ENCODE assay signal across 22 cellular contexts in the genomic region with DNA sequence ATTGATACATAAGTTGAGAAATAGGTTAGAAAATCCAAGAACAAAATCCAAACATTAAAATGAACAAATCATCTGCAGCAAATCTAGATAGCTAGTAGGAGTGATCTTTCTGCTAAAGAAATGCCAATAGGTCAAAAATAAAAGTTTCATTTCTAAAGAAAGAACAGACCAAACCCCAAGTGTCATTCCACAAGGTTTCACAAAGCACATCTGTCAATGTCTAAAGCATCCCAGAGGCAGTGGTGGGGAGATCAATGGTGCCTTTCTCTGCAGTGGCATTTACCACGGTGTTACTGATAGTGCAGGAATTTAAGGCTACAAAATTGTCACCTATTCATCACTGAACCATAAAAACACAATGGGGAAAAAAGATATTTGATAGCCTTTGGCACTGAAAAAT.
DNase-seq lines count a peak whose midpoint lies in the region; ATAC-seq, FAIRE-seq and TF ChIP-seq lines count a peak whose summit lies in the region.
"Had no signal": no experiment of that assay in that cellular context is flagged by ENCODE, and none has a peak within 500 bp of the region (broad histone marks: within the 10 kb centered on the region; RNA-seq: fewer than 3 reads in every experiment).

No MANE protein-coding gene starts in this region.

- dilution Hi-C loops in keratinocyte (cut with MboI; ENCODE audit: extremely low pct_ligation_motif_present, low sequenced_read_pairs) = no loop called here

- H3K4me2 ChIP-seq in MM.1S (ENCODE audit: low read depth, low read length) (peak overlapping the region; percentile 68), keratinocyte (ENCODE audit: control insufficient read depth, extremely low read depth, insufficient read depth, low read depth, low read length) (peak overlapping the region; percentile 30)

- H3K27ac Mint-ChIP-seq in Caco-2 (ENCODE audit: unreplicated experiment) = peak overlapping the region; percentile 26
- H3K27ac Mint-ChIP-seq in activated CD8-positive, alpha-beta T cell treated with anti-CD3 and anti-CD28 coated beads, Interleukin-2, amount 10 ng/mL, durations not matched to agents 7 days and 5 days = no peak overlapping the region
- H3K27ac Mint-ChIP-seq: CD14-positive monocyte, T-cell had no signal

- CTCF ChIA-PET in Caco-2 (lab: Charles Lee) = interaction anchor here (1.7 to 2.3 kb wide), 2 partner anchors 65 to 319 kb away, joined by 8 to 13 read pairs; no protein-coding TSS in a partner anchor
- CTCF ChIA-PET in activated CD8-positive, alpha-beta T cell treated with anti-CD3 and anti-CD28 coated beads, Interleukin-2, amount 10 ng/mL, durations not matched to agents 7 days and 5 days (lab: Charles Lee) = interaction anchor here (1.6 kb wide), 1 partner anchor 12 kb away, joined by 5 read pairs; no protein-coding TSS in a partner anchor

- H2AFZ ChIP-seq in MM.1S (ENCODE audit: low read length) = no peak overlapping the region
- H2AFZ ChIP-seq in keratinocyte (ENCODE audit: control insufficient read depth, low read length) = no peak overlapping the region

- no peak for FAIRE-seq in keratinocyte (lab: Jason Lieb, UNC)

- ATAC-seq in GM19452 (IDR thresholded peaks at IDR 0.05; ENCODE audit: unreplicated experiment) (peak; percentile 52), GM21723 (IDR thresholded peaks at IDR 0.05; ENCODE audit: unreplicated experiment) (no peak)
- no peak for ATAC-seq in activated CD8-positive, alpha-beta T cell treated with anti-CD3 and anti-CD28 coated beads, Interleukin-2, amount 10 ng/mL, durations not matched to agents 7 days and 5 days
- ATAC-seq: T-cell had no signal

- no peaks in the 10 kb centered on the region for H3K27me3 ChIP-seq in Caco-2 (replicated peaks; ENCODE audit: control insufficient read depth, insufficient read depth, low read length)
- H3K27me3 ChIP-seq in MM.1S (replicated peaks; ENCODE audit: insufficient read depth, low read length) = no peaks in the 10 kb centered on the region
- H3K27me3 ChIP-seq in keratinocyte (ENCODE audit: control insufficient read depth, extremely low read depth, insufficient read depth, low read length) = no peaks in the 10 kb centered on the region
- H3K27me3 ChIP-seq in transverse colon = no peaks in the 10 kb centered on the region
- H3K27me3 ChIP-seq: gastroesophageal sphincter, vagina had no signal

- no peaks in the 10 kb centered on the region for H3K9me3 ChIP-seq in Caco-2
- H3K9me3 ChIP-seq in MM.1S (replicated peaks; ENCODE audit: insufficient read depth, low read length) = no peaks in the 10 kb centered on the region
- no peaks in the 10 kb centered on the region for H3K9me3 ChIP-seq in keratinocyte (ENCODE audit: control insufficient read depth, low read depth, low read length)
- H3K9me3 ChIP-seq in transverse colon = no peaks in the 10 kb centered on the region
- H3K9me3 ChIP-seq: gastroesophageal sphincter, vagina had no signal

- H3K4me1 ChIP-seq in Caco-2 = peaks cover 15% of the 10 kb centered on the region
- peaks cover 50% of the 10 kb centered on the region for H3K4me1 ChIP-seq in MM.1S (ENCODE audit: low read length)
- H3K4me1 ChIP-seq in keratinocyte (ENCODE audit: control insufficient read depth, extremely low read depth, insufficient read depth, low read length) = peaks cover 38% of the 10 kb centered on the region
- peaks cover 0 to 14% (median 0%) of the 10 kb centered on the region in 4 donors for H3K4me1 ChIP-seq in transverse colon

- no peaks in the 10 kb centered on the region for H3K36me3 ChIP-seq in Caco-2 (ENCODE audit: control insufficient read depth, insufficient read depth, low read length)
- H3K36me3 ChIP-seq in MM.1S (replicated peaks; ENCODE audit: insufficient read depth, low read length) = no peaks in the 10 kb centered on the region
- peaks cover 0 to 2% of the 10 kb centered on the region in 2 experiments for H3K36me3 ChIP-seq in keratinocyte (ENCODE audit: control insufficient read depth in 2 of 2, extremely low read depth in 1 of 2, insufficient read depth in 2 of 2, low read length in 2 of 2)
- H3K36me3 ChIP-seq in transverse colon = no peaks in the 10 kb centered on the region
- H3K36me3 ChIP-seq: gastroesophageal sphincter, vagina had no signal

- peak in 1 of 2 experiments; percentile 38 for DNase-seq in Caco-2
- peak; percentile 56 for DNase-seq in MM.1S
- DNase-seq in keratinocyte (ENCODE audit: low read depth, low spot score) = no peak
- DNase-seq in transverse colon = no peak
- no peak for DNase-seq in COLO668 (lab: John Stamatoyannopoulos, UW; ENCODE audit: unreplicated experiment)
- DNase-seq in activated CD8-positive, alpha-beta T cell treated with anti-CD3 and anti-CD28 coated beads, Interleukin-2, amount 10 ng/mL, durations not matched to agents 7 days and 5 days = no peak
- DNase-seq: ACHN; activated naive CD4-positive, alpha-beta T cell treated with Interleukin-2 at 50 U/mL for 16 hours; anterior cingulate cortex; central memory CD4-positive, alpha-beta T cell; GDM1; H9; midbrain; MV-4-11; NCI-H2029 treated with DMSO at 0.1 percent for 48 hours; NK-92 treated with Interleukin-12 subunit alpha and Interleukin-12 subunit beta, amount 100 ng/mL, for 24 hours; T-cell had no signal

- TF ChIP-seq EP300 in transverse colon (IDR thresholded peaks at IDR 0.05; ENCODE audit: low read depth) = no peak

- no peaks in the 10 kb centered on the region for H3K27me3 Mint-ChIP-seq in Caco-2 (ENCODE audit: insufficient read depth, unreplicated experiment)
- peaks cover 3% of the 10 kb centered on the region for H3K27me3 Mint-ChIP-seq in activated CD8-positive, alpha-beta T cell treated with anti-CD3 and anti-CD28 coated beads, Interleukin-2, amount 10 ng/mL, durations not matched to agents 7 days and 5 days (ENCODE audit: low read depth)

- H3K27ac ChIP-seq in MM.1S (ENCODE audit: low read length) (peak overlapping the region; percentile 87; the same call in 1 of the 2 replicates), keratinocyte (ENCODE audit: control insufficient read depth, insufficient read depth, low read length) (peak overlapping the region; percentile 98), transverse colon (no peak overlapping the region)
- H3K27ac ChIP-seq: gastroesophageal sphincter, vagina had no signal

- H3K79me2 ChIP-seq in MM.1S (ENCODE audit: low read length) = peaks cover 75% of the 10 kb centered on the region
- peaks cover 30% of the 10 kb centered on the region for H3K79me2 ChIP-seq in keratinocyte (ENCODE audit: control insufficient read depth, insufficient read depth, low read length)

- peaks cover 24% of the 10 kb centered on the region for H3F3A ChIP-seq in MM.1S (ENCODE audit: insufficient read depth, low read length)

- peak overlapping the region; percentile 11; the same call in 1 of the 2 replicates for H3K9ac ChIP-seq in MM.1S (ENCODE audit: low read length)
- H3K9ac ChIP-seq in keratinocyte (ENCODE audit: control insufficient read depth, extremely low read depth, insufficient read depth, low read length) = peak overlapping the region; percentile 52

- no peaks in the 10 kb centered on the region for H3K36me3 Mint-ChIP-seq in Caco-2 (ENCODE audit: insufficient read depth, unreplicated experiment)
- no peaks in the 10 kb centered on the region for H3K36me3 Mint-ChIP-seq in activated CD8-positive, alpha-beta T cell treated with anti-CD3 and anti-CD28 coated beads, Interleukin-2, amount 10 ng/mL, durations not matched to agents 7 days and 5 days (ENCODE audit: low read depth)
- H3K36me3 Mint-ChIP-seq: CD14-positive monocyte, T-cell had no signal

- 42 to 60% methylated on average over 1 of the region's 1 CpG for WGBS in transverse colon (ENCODE audit: low coverage in 1 of 2), 2 donors

- intact Hi-C loops in Caco-2 (cut with micrococcal nuclease; ENCODE audit: unreplicated experiment) (loop anchor here (2.0 to 5.0 kb wide), 3 partner anchors 65 to 290 kb away; no protein-coding TSS in a partner anchor), transverse colon (cut with DNase I; ENCODE audit: low total_unique reads) (loop anchor here (5.0 to 10.0 kb wide), 2 partner anchors 58 to 150 kb away; partner anchors contain the start of gene PARD3)

- no peaks in the 10 kb centered on the region for H3K9me1 ChIP-seq in keratinocyte (ENCODE audit: control insufficient read depth, extremely low read depth, insufficient read depth, low read length)

- H4K20me1 ChIP-seq in MM.1S (ENCODE audit: insufficient read depth, low read length) (no peaks in the 10 kb centered on the region), keratinocyte (ENCODE audit: control insufficient read depth, extremely low read depth, insufficient read depth, low read length) (no peaks in the 10 kb centered on the region)

- H3K4me3 ChIP-seq in Caco-2 (ENCODE audit: low read depth, low read length) = no peak overlapping the region
- peak overlapping the region; percentile 20; the same call in 1 of the 2 replicates for H3K4me3 ChIP-seq in MM.1S (ENCODE audit: low read length)
- peak overlapping the region in 1 of 3 experiments; percentile 11 for H3K4me3 ChIP-seq in keratinocyte (ENCODE audit: control insufficient read depth in 2 of 3, extremely low read depth in 1 of 3, insufficient read depth in 2 of 3, low read depth in 1 of 3, low read length in 3 of 3)
- no peak overlapping the region for H3K4me3 ChIP-seq in transverse colon
- H3K4me3 ChIP-seq: gastroesophageal sphincter, vagina had no signal

- H3K4me1 Mint-ChIP-seq in Caco-2 (ENCODE audit: low read depth, unreplicated experiment) = peaks cover 29% of the 10 kb centered on the region
- no peaks in the 10 kb centered on the region for H3K4me1 Mint-ChIP-seq in activated CD8-positive, alpha-beta T cell treated with anti-CD3 and anti-CD28 coated beads, Interleukin-2, amount 10 ng/mL, durations not matched to agents 7 days and 5 days (ENCODE audit: low read depth)
- H3K4me1 Mint-ChIP-seq: CD14-positive monocyte, T-cell had no signal

- H3K9me2 ChIP-seq in MM.1S (replicated peaks; ENCODE audit: insufficient read depth, low read length) = no peaks in the 10 kb centered on the region

- no peak for TF ChIP-seq POLR2A in transverse colon (IDR thresholded peaks at IDR 0.05)

- BruUV-seq in Caco-2 (replicated peaks; lab: Mats Ljungman, UMichigan) = no TSS peak

- TF ChIP-seq CTCF in Caco-2 (IDR thresholded peaks at IDR 0.05; ENCODE audit: insufficient read depth in 1 of 2, low read depth in 1 of 2, low read length in 1 of 2, severe bottlenecking in 1 of 2, unreplicated experiment in 1 of 2) (no peak), MM.1S (IDR thresholded peaks at IDR 0.05; ENCODE audit: low read length) (no peak), keratinocyte (optimal IDR thresholded peaks at IDR 0.05 in 1 of 3, IDR thresholded peaks at IDR 0.05 in 1 of 3, conservative IDR thresholded peaks at IDR 0.05 in 1 of 3; ENCODE audit: extremely low read depth in 1 of 3, insufficient read depth in 2 of 3, low read length in 3 of 3) (no peak), transverse colon (IDR thresholded peaks at IDR 0.05) (no peak)

- no peaks in the 10 kb centered on the region for H3K9me3 Mint-ChIP-seq in Caco-2 (ENCODE audit: unreplicated experiment)
- H3K9me3 Mint-ChIP-seq in activated CD8-positive, alpha-beta T cell treated with anti-CD3 and anti-CD28 coated beads, Interleukin-2, amount 10 ng/mL, durations not matched to agents 7 days and 5 days (ENCODE audit: insufficient read depth) = no peaks in the 10 kb centered on the region
- H3K9me3 Mint-ChIP-seq: H9, T-cell had no signal

- H3K4me3 Mint-ChIP-seq in Caco-2 (ENCODE audit: unreplicated experiment) = no peak overlapping the region
- H3K4me3 Mint-ChIP-seq in activated CD8-positive, alpha-beta T cell treated with anti-CD3 and anti-CD28 coated beads, Interleukin-2, amount 10 ng/mL, durations not matched to agents 7 days and 5 days = no peak overlapping the region
- H3K4me3 Mint-ChIP-seq: CD14-positive monocyte, H9, T-cell had no signal

- POLR2A ChIA-PET in Caco-2 (lab: Charles Lee) = no interaction called here
- POLR2A ChIA-PET in activated CD8-positive, alpha-beta T cell treated with anti-CD3 and anti-CD28 coated beads, Interleukin-2, amount 10 ng/mL, durations not matched to agents 7 days and 5 days (lab: Charles Lee) = no interaction called here

- in situ Hi-C loops in transverse colon (cut with MboI; ENCODE audit: low pct_ligation_motif_present in 1 of 4, low pct_unique_long_range_greater_than_20kb in 1 of 4, low sequenced_read_pairs in 3 of 4) = loop anchor here in 3 of 4 donors (25.0 kb wide), 1 partner anchor 320 kb away; no protein-coding TSS in a partner anchor

Comparison
In these comparisons a context has a peak if more than half of its experiments do, and no peak if none do; other contexts are left out.
1. H3K27ac ChIP-seq: peak in MM.1S (single experiment) and keratinocyte (single experiment); none in transverse colon (0 of 4).